ENCODE assay signal across 10 cellular contexts in genomic region chr11:48018561-48019229, GRCh38. TPM values are rescaled to one million over a fixed set of nuclear protein-coding genes. Genes with fewer than 3 reads are reported as not detected.
A peak's percentile ranks its signal among the peaks of the same experiment; 100 is the strongest.
DNase-seq lines count a peak whose midpoint lies in the region; ATAC-seq, FAIRE-seq and TF ChIP-seq lines count a peak whose summit lies in the region.
"Had no signal": no experiment of that assay in that cellular context is flagged by ENCODE, and none has a peak within 500 bp of the region (broad histone marks: within the 10 kb centered on the region; RNA-seq: fewer than 3 reads in every experiment).

No MANE protein-coding gene starts in this region.

- H3K36me3 Mint-ChIP-seq in activated T-cell treated with anti-CD3 and anti-CD28 coated beads, Interleukin-2, amount 50 U/mL, for 24 hours (ENCODE audit: low read depth) = peaks cover 27% of the 10 kb centered on the region
- peaks cover 58% of the 10 kb centered on the region for H3K36me3 Mint-ChIP-seq in activated CD4-positive, alpha-beta memory T cell treated with anti-CD3 and anti-CD28 coated beads, Interleukin-2, amount 10 ng/mL, durations not matched to agents 7 days and 5 days (ENCODE audit: low read depth)

- no peak overlapping the region for H3K9ac ChIP-seq in kidney (ENCODE audit: low read length in 2 of 2)

- no peaks in the 10 kb centered on the region for H3K27me3 Mint-ChIP-seq in activated T-cell treated with anti-CD3 and anti-CD28 coated beads, Interleukin-2, amount 50 U/mL, for 24 hours
- H3K27me3 Mint-ChIP-seq in activated CD4-positive, alpha-beta memory T cell treated with anti-CD3 and anti-CD28 coated beads, Interleukin-2, amount 10 ng/mL, durations not matched to agents 7 days and 5 days = no peaks in the 10 kb centered on the region

- H3K4me3 Mint-ChIP-seq in activated T-cell treated with anti-CD3 and anti-CD28 coated beads, Interleukin-2, amount 50 U/mL, for 24 hours = peak overlapping the region; percentile 52
- peak overlapping the region; percentile 62 for H3K4me3 Mint-ChIP-seq in activated CD4-positive, alpha-beta memory T cell treated with anti-CD3 and anti-CD28 coated beads, Interleukin-2, amount 10 ng/mL, durations not matched to agents 7 days and 5 days

- H3K27ac ChIP-seq in kidney (ENCODE audit: low read depth in 2 of 2, low read length in 2 of 2) = peak overlapping the region; percentile 1 to 34
- peak overlapping the region; percentile 19 for H3K27ac ChIP-seq in substantia nigra (ENCODE audit: low read depth, low read length, poor library complexity, severe bottlenecking)
- H3K27ac ChIP-seq: SJSA1 had no signal

- no peak for DNase-seq in activated T-cell treated with anti-CD3 and anti-CD28 coated beads, Interleukin-2, amount 50 U/mL, for 24 hours
- DNase-seq in activated T-cell treated with anti-CD3 and anti-CD28 coated beads, Interleukin-2, amount 50 U/mL, for 1 hour = no peak
- DNase-seq in activated CD4-positive, alpha-beta memory T cell treated with anti-CD3 and anti-CD28 coated beads, Interleukin-2, amount 10 ng/mL, durations not matched to agents 7 days and 5 days = no peak
- no peak for DNase-seq in kidney
- DNase-seq in substantia nigra (lab: John Stamatoyannopoulos, UW) = peak in 11 of 49 donors; percentile 12 to 26 (median 19)
- no peak for DNase-seq in kidney tubule cell (ENCODE audit: low spot score)
- no peak for DNase-seq in EL
- DNase-seq: C1 segment of cervical spinal cord had no signal

- no peak for TF ChIP-seq CTCF in kidney (IDR thresholded peaks at IDR 0.05; ENCODE audit: borderline replicate concordance, extremely low read depth, insufficient read depth)

- H3K9me3 ChIP-seq in kidney (ENCODE audit: control insufficient read depth in 1 of 2, low read length in 2 of 2) = no peaks in the 10 kb centered on the region
- H3K9me3 ChIP-seq: SJSA1 had no signal

- peak overlapping the region; percentile 91 for H3K27ac Mint-ChIP-seq in activated T-cell treated with anti-CD3 and anti-CD28 coated beads, Interleukin-2, amount 50 U/mL, for 24 hours
- peak overlapping the region; percentile 92 for H3K27ac Mint-ChIP-seq in activated CD4-positive, alpha-beta memory T cell treated with anti-CD3 and anti-CD28 coated beads, Interleukin-2, amount 10 ng/mL, durations not matched to agents 7 days and 5 days

- peaks cover 8 to 17% of the 10 kb centered on the region in 2 donors for H3K4me1 ChIP-seq in kidney (ENCODE audit: control insufficient read depth in 1 of 2, insufficient read depth in 1 of 2, low read depth in 1 of 2, low read length in 2 of 2)

- peaks cover 2% of the 10 kb centered on the region for H3K9me3 Mint-ChIP-seq in activated T-cell treated with anti-CD3 and anti-CD28 coated beads, Interleukin-2, amount 50 U/mL, for 24 hours
- H3K9me3 Mint-ChIP-seq in activated CD4-positive, alpha-beta memory T cell treated with anti-CD3 and anti-CD28 coated beads, Interleukin-2, amount 10 ng/mL, durations not matched to agents 7 days and 5 days = no peaks in the 10 kb centered on the region

- H3K36me3 ChIP-seq in kidney (ENCODE audit: control insufficient read depth in 1 of 2, insufficient read depth in 2 of 2, low read length in 2 of 2) = no peaks in the 10 kb centered on the region

- no peak for FAIRE-seq in kidney (lab: Jason Lieb, UNC)

- intact Hi-C loops in kidney (cut with DNase I) = no loop called here

- POLR2A ChIA-PET in activated CD4-positive, alpha-beta memory T cell treated with anti-CD3 and anti-CD28 coated beads, Interleukin-2, amount 10 ng/mL, durations not matched to agents 7 days and 5 days (lab: Charles Lee) = interaction anchor here (0.6 to 24.8 kb wide), 14 partner anchors 7 to 295 kb away, joined by 3 to 519 read pairs (median 5); partner anchors contain the start of gene FNBP4

- H3K4me3 ChIP-seq in kidney (ENCODE audit: low read length in 2 of 2) = no peak overlapping the region
- H3K4me3 ChIP-seq: SJSA1 had no signal

- no peak for ATAC-seq in GM19351 (IDR thresholded peaks at IDR 0.05; ENCODE audit: unreplicated experiment)

- peaks cover 83% of the 10 kb centered on the region for H3K4me1 Mint-ChIP-seq in activated T-cell treated with anti-CD3 and anti-CD28 coated beads, Interleukin-2, amount 50 U/mL, for 24 hours (ENCODE audit: low read depth)
- peaks cover 90% of the 10 kb centered on the region for H3K4me1 Mint-ChIP-seq in activated CD4-positive, alpha-beta memory T cell treated with anti-CD3 and anti-CD28 coated beads, Interleukin-2, amount 10 ng/mL, durations not matched to agents 7 days and 5 days

- CTCF ChIA-PET in activated CD4-positive, alpha-beta memory T cell treated with anti-CD3 and anti-CD28 coated beads, Interleukin-2, amount 10 ng/mL, durations not matched to agents 7 days and 5 days (lab: Charles Lee) = interaction anchor here (0.6 to 4.9 kb wide), 16 partner anchors 10 to 96 kb away, joined by 3 to 57 read pairs (median 4); no protein-coding TSS in a partner anchor

RNA-seq across cellular contexts. Expression of gene PTPRJ, which starts 38.3 kb away (rescaled TPM):
- total RNA-seq in activated CD4-positive, alpha-beta memory T cell treated with anti-CD3 and anti-CD28 coated beads, Interleukin-2, amount 10 ng/mL, durations not matched to agents 7 days and 5 days = 10 to 100 TPM; 83.0 to 89.1 TPM
- total RNA-seq in kidney = 80.5 TPM
- 9.2 TPM for polyA plus RNA-seq in kidney (ENCODE audit: insufficient read depth, low read depth, low replicate concordance)
